In the genomic region with DNA sequence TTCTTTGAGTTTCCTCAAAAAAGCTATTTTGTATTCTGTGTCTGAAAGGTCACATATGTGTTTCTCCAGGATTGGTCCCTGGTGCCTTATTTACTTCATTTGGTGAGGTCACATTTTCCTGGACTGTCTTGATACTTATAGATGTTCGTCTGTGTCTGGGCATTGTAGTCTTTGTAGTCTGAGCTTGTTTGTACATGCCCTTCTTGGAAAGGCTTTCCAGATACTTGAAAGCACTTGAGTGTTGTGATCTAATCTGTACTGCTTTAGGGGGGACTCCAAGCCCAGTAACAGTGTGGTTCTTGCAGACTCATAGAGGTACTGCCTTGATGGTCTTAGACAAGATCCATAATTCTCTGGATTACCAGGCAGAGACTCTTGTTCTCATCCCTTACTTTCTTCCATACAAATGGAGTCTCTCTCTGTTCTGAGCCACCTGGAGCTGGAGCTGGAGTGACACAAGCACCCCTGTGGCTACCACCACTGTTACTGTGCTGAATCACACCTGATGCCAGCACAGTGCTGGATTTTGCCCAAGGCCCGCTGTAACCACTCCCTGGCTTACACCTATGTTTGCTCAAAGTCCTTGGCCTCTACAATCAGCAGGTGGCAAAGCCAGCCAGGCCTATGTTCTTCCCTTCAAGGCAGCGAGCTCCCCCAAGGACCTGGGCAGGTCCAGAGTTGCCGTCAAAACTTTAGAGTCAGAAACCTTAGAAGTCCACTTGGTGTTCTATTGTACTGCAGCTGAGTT, we compare ENCODE assay signal across 33 cellular contexts.
DNase-seq lines count a peak whose midpoint lies in the region; ATAC-seq, FAIRE-seq and TF ChIP-seq lines count a peak whose summit lies in the region.
"Had no signal": no experiment of that assay in that cellular context is flagged by ENCODE, and none has a peak within 500 bp of the region (broad histone marks: within the 10 kb centered on the region; RNA-seq: fewer than 3 reads in every experiment).

No MANE protein-coding gene starts in this region.

- TF ChIP-seq RAD21 in HepG2 (CRISPR knock-in tag; IDR thresholded peaks at IDR 0.05), result no peak

- no peak for TF ChIP-seq EP300 in HepG2 (IDR thresholded peaks at IDR 0.05; ENCODE audit: low read depth in 2 of 2, low read length in 2 of 2)
- TF ChIP-seq EP300 in HepG2 (CRISPR knock-in tag; IDR thresholded peaks at IDR 0.05; ENCODE audit: borderline replicate concordance), result no peak

- no peak overlapping the region for H3K9ac ChIP-seq in HepG2 (ENCODE audit: insufficient read depth, low read depth, low read length)
- H3K9ac ChIP-seq: KMS-11 had no signal

- no peak overlapping the region for H3K4me3 Mint-ChIP-seq in progenitor cell of endocrine pancreas (ENCODE audit: low read depth)
- H3K4me3 Mint-ChIP-seq: activated CD8-positive, alpha-beta T cell treated with anti-CD3 and anti-CD28 coated beads for 36 hours; dendritic cell treated with granulocyte-macrophage colony-stimulating factor and Interleukin-4, amounts not matched to agents 40 ng/mL and 50 ng/mL, for 4 days; immature natural killer cell; naive thymus-derived CD4-positive, alpha-beta T cell had no signal

- BruUV-seq in HepG2 (replicated peaks; lab: Mats Ljungman, UMichigan), result no TSS peak

- H3K27me3 Mint-ChIP-seq in progenitor cell of endocrine pancreas, result no peaks in the 10 kb centered on the region
- H3K27me3 Mint-ChIP-seq: activated CD8-positive, alpha-beta T cell treated with anti-CD3 and anti-CD28 coated beads for 36 hours; dendritic cell treated with granulocyte-macrophage colony-stimulating factor and Interleukin-4, amounts not matched to agents 40 ng/mL and 50 ng/mL, for 4 days had no signal

- ATAC-seq in right lobe of liver (peak in 3 of 4 donors; percentile 63 to 73 (median 72)), HepG2 (no peak), RWPE2 (ENCODE audit: low read depth) (0 out of 3 replicates have a peak, but pooled peaks have one; percentile 36), left colon (peak; percentile 92), GM21360 (IDR thresholded peaks at IDR 0.05; ENCODE audit: unreplicated experiment) (no peak)
- ATAC-seq: activated CD8-positive, alpha-beta T cell treated with anti-CD3 and anti-CD28 coated beads for 36 hours; activated naive CD4-positive, alpha-beta T cell treated with anti-CD3 and anti-CD28 coated beads, Interleukin-2, amount 50 U/mL, for 72 hours; naive thymus-derived CD4-positive, alpha-beta T cell had no signal

- no peaks in the 10 kb centered on the region for H4K20me1 ChIP-seq in HepG2 (ENCODE audit: insufficient read depth, low read length)

- no peaks in the 10 kb centered on the region for H3K4me1 Mint-ChIP-seq in progenitor cell of endocrine pancreas (ENCODE audit: low read depth)
- H3K4me1 Mint-ChIP-seq: immature natural killer cell; naive thymus-derived CD4-positive, alpha-beta T cell had no signal

- no peaks in the 10 kb centered on the region for H3K79me2 ChIP-seq in HepG2 (ENCODE audit: insufficient read depth, low read length)

- no peak overlapping the region for H2AFZ ChIP-seq in HepG2 (ENCODE audit: low read length)

- POLR2A ChIA-PET in HepG2 (lab: Yijun Ruan, JAX), result no interaction called here

- WGBS in right lobe of liver (ENCODE audit: insufficient coverage, low coverage, low lambda C conversion rate, missing lambda C conversion rate), result 50% methylated on average over 1 of the region's 4 CpGs
- WGBS in HepG2 (ENCODE audit: low lambda C conversion rate), result 0% methylated on average over 1 of the region's 4 CpGs

- TF ChIP-seq CTCF in right lobe of liver (IDR thresholded peaks at IDR 0.05) (no peak), HepG2 (CRISPR knock-in tag; IDR thresholded peaks at IDR 0.05) (no peak), RWPE2 (IDR thresholded peaks at IDR 0.05; ENCODE audit: poor library complexity, severe bottlenecking) (no peak), progenitor cell of endocrine pancreas (IDR thresholded peaks at IDR 0.05; ENCODE audit: unreplicated experiment) (no peak)

- in situ Hi-C loops in HepG2 (cut with HindIII; ENCODE audit: extremely low pct_ligation_motif_present, low pct_unique_long_range_greater_than_20kb), result no loop called here

- no peak overlapping the region for H3K4me3 ChIP-seq in right lobe of liver
- H3K4me3 ChIP-seq in HepG2 (replicated peaks in 1 of 3; ENCODE audit: insufficient read depth in 1 of 3, low read depth in 2 of 3, low read length in 3 of 3), result no peak overlapping the region
- no peak overlapping the region for H3K4me3 ChIP-seq in RWPE2 (ENCODE audit: severe bottlenecking)
- H3K4me3 ChIP-seq: HAP-1, left ventricle myocardium inferior, skin epidermis, tibial nerve had no signal

- H3K27ac ChIP-seq in right lobe of liver (no peak overlapping the region), HepG2 (ENCODE audit: extremely low read length, insufficient read depth, low read length) (no peak overlapping the region), RWPE2 (ENCODE audit: poor library complexity, severe bottlenecking) (no peak overlapping the region)
- H3K27ac ChIP-seq: KMS-11, left ventricle myocardium inferior, skin epidermis, tibial nerve had no signal

- H3K9me3 ChIP-seq in right lobe of liver (no peaks in the 10 kb centered on the region), HepG2 (ENCODE audit: low read length) (no peaks in the 10 kb centered on the region), RWPE2 (ENCODE audit: severe bottlenecking) (no peaks in the 10 kb centered on the region)
- H3K9me3 ChIP-seq: BE2C, HAP-1, left ventricle myocardium inferior, tibial nerve had no signal

- CTCF ChIA-PET in HepG2 (lab: Yijun Ruan, JAX; ENCODE audit: low intra/inter-chr PET ratio, low total read pairs), result no interaction called here

- DNase-seq in right lobe of liver (peak; percentile 33 to 53 (median 43)), HepG2 (ENCODE audit: low spot score) (no peak), RWPE2 (ENCODE audit: low spot score) (no peak), left colon (peak; percentile 20 to 35), COR-L47 (lab: John Stamatoyannopoulos, UW) (no peak), progenitor cell of endocrine pancreas (ENCODE audit: low spot score, unreplicated experiment) (no peak)
- DNase-seq in activated T-cell treated with anti-CD3 and anti-CD28 coated beads, Interleukin-2, amount 50 U/mL, for 1 hour, result no peak
- DNase-seq: ACHN; activated CD4-positive, alpha-beta T cell treated with anti-CD3 and anti-CD28 coated beads for 1 hour; activated CD8-positive, alpha-beta T cell treated with anti-CD3 and anti-CD28 coated beads for 36 hours; anterior cingulate cortex; BE2C; DMS153; GDM1; hypothalamus; immature natural killer cell; left ventricle myocardium inferior; naive thymus-derived CD4-positive, alpha-beta T cell; NCI-H1694 treated with DMSO at 0.1 percent for 48 hours; NCI-H2227 treated with DMSO at 0.1 percent for 48 hours; NCI-H774; occipital lobe; Right ventricle myocardium superior; stimulated activated CD4-positive, alpha-beta T cell treated with anti-CD3 and anti-CD28 coated beads, Interleukin-2, amount 100 ng/mL, for 24 hours; T-helper 2 cell had no signal

- H3K27me3 ChIP-seq in right lobe of liver (no peaks in the 10 kb centered on the region), HepG2 (ENCODE audit: control insufficient read depth in 1 of 2, insufficient read depth in 2 of 2, low read length in 2 of 2) (no peaks in the 10 kb centered on the region; a peak in 1 of 5 replicates), RWPE2 (ENCODE audit: insufficient read depth, poor library complexity, severe bottlenecking) (no peaks in the 10 kb centered on the region)
- H3K27me3 ChIP-seq: BE2C had no signal

- intact Hi-C loops in right lobe of liver (cut with DNase I), result no loop called here
- intact Hi-C loops in HepG2 (cut with micrococcal nuclease; ENCODE audit: unreplicated experiment), result no loop called here
- intact Hi-C loops in left colon (cut with DNase I, micrococcal nuclease), result no loop called here

- no peaks in the 10 kb centered on the region for H3K36me3 Mint-ChIP-seq in progenitor cell of endocrine pancreas (ENCODE audit: insufficient read depth)
- H3K36me3 Mint-ChIP-seq: immature natural killer cell; naive thymus-derived CD4-positive, alpha-beta T cell had no signal

- FAIRE-seq in HepG2 (lab: Jason Lieb, UNC), result no peak
- FAIRE-seq: GM18507 had no signal

- H3K9me3 Mint-ChIP-seq in progenitor cell of endocrine pancreas (ENCODE audit: low read depth), result peaks cover 32% of the 10 kb centered on the region
- H3K9me3 Mint-ChIP-seq: activated CD8-positive, alpha-beta T cell treated with anti-CD3 and anti-CD28 coated beads for 36 hours; activated naive CD4-positive, alpha-beta T cell treated with anti-CD3 and anti-CD28 coated beads, Interleukin-2, amount 50 U/mL, for 72 hours; dendritic cell treated with granulocyte-macrophage colony-stimulating factor and Interleukin-4, amounts not matched to agents 40 ng/mL and 50 ng/mL, for 4 days; immature natural killer cell had no signal

- TF ChIP-seq POLR2A in right lobe of liver (IDR thresholded peaks at IDR 0.05) (no peak), HepG2 (IDR thresholded peaks at IDR 0.05; ENCODE audit: insufficient read depth in 1 of 2, low read depth in 2 of 2, low read length in 2 of 2) (no peak)

- no peaks in the 10 kb centered on the region for H3K36me3 ChIP-seq in right lobe of liver
- H3K36me3 ChIP-seq in HepG2 (replicated peaks in 1 of 2; ENCODE audit: control insufficient read depth in 1 of 2, insufficient read depth in 2 of 2, low read length in 2 of 2), result no peaks in the 10 kb centered on the region
- H3K36me3 ChIP-seq in RWPE2 (ENCODE audit: low read depth), result no peaks in the 10 kb centered on the region
- H3K36me3 ChIP-seq: BE2C, HAP-1, left ventricle myocardium inferior, tibial nerve had no signal

- no peak overlapping the region for H3K4me2 ChIP-seq in HepG2 (ENCODE audit: low read depth, low read length)
- H3K4me2 ChIP-seq: KMS-11 had no signal

- H3K4me1 ChIP-seq in right lobe of liver, result no peaks in the 10 kb centered on the region
- H3K4me1 ChIP-seq in HepG2 (ENCODE audit: insufficient read depth, low read length), result no peaks in the 10 kb centered on the region
- H3K4me1 ChIP-seq in RWPE2 (ENCODE audit: insufficient read depth, poor library complexity, severe bottlenecking), result no peaks in the 10 kb centered on the region
- H3K4me1 ChIP-seq: BE2C, HAP-1, left ventricle myocardium inferior, tibial nerve had no signal

- H3K27ac Mint-ChIP-seq in progenitor cell of endocrine pancreas, result no peak overlapping the region
- H3K27ac Mint-ChIP-seq: activated CD8-positive, alpha-beta T cell treated with anti-CD3 and anti-CD28 coated beads for 36 hours; activated naive CD4-positive, alpha-beta T cell treated with anti-CD3 and anti-CD28 coated beads, Interleukin-2, amount 50 U/mL, for 72 hours; dendritic cell treated with granulocyte-macrophage colony-stimulating factor and Interleukin-4, amounts not matched to agents 40 ng/mL and 50 ng/mL, for 4 days; immature natural killer cell; naive thymus-derived CD4-positive, alpha-beta T cell had no signal

TF ChIP-seq in HepG2, 621 proteins besides CTCF, POLR2A, EP300 and RAD21 (continues in another document):
- TF ChIP-seq ZNF775 (CRISPR knock-in tag; IDR thresholded peaks at IDR 0.05; ENCODE audit: borderline replicate concordance) (no peak), SRSF4 (IDR thresholded peaks at IDR 0.05; ENCODE audit: low read depth, low read length, poor library complexity, severe bottlenecking) (no peak)

Comparison
In these comparisons a context has a peak if more than half of its experiments do, and no peak if none do; other contexts are left out.
1. ATAC-seq: peak in right lobe of liver (3 of 4), RWPE2 (single experiment) and left colon (single experiment); none in HepG2 (single experiment) and GM21360 (single experiment).
2. DNase-seq: peak in right lobe of liver (3 of 3) and left colon (2 of 2); none in HepG2 (single experiment), RWPE2 (single experiment), activated T-cell treated with anti-CD3 and anti-CD28 coated beads, Interleukin-2, amount 50 U/mL, for 1 hour (single experiment), COR-L47 (single experiment) and progenitor cell of endocrine pancreas (single experiment).